ENCODE assay signal across 26 cellular contexts in genomic region chr6:56474531-56474930, GRCh38.
"Had no signal": no experiment of that assay in that cellular context is flagged by ENCODE, and none has a peak within 500 bp of the region (broad histone marks: within the 10 kb centered on the region; RNA-seq: fewer than 3 reads in every experiment).

No MANE protein-coding gene starts in this region.

- H3K27ac ChIP-seq: colonic mucosa, coronary artery, dorsolateral prefrontal cortex, epithelial cell of prostate, esophagus muscularis mucosa, esophagus squamous epithelium, foreskin keratinocyte, gastrocnemius medialis, gastroesophageal sphincter, heart left ventricle, heart right ventricle, hepatocyte had no signal

- DNase-seq: colonic mucosa; cortex of kidney; dermis blood vessel endothelial cell; dorsolateral prefrontal cortex; effector CD4-positive, alpha-beta T cell; effector CD8-positive, alpha-beta T cell; effector memory CD4-positive, alpha-beta T cell; effector memory CD8-positive, alpha-beta T cell; endodermal cell; erythroblast; esophagus squamous epithelium; foreskin fibroblast; foreskin keratinocyte; foreskin melanocyte; gastrocnemius medialis; glutamatergic neuron; head of caudate nucleus; heart left ventricle; heart right ventricle had no signal

- H3K36me3 ChIP-seq: colonic mucosa had no signal

- H3K9me3 ChIP-seq: colonic mucosa, gastrocnemius medialis, gastroesophageal sphincter had no signal

- H2AFZ ChIP-seq: hepatocyte had no signal

- H3K27me3 Mint-ChIP-seq: dendritic cell treated with granulocyte-macrophage colony-stimulating factor and Interleukin-4, amounts not matched to agents 40 ng/mL and 50 ng/mL, for 4 days; effector memory CD8-positive, alpha-beta T cell had no signal

- H3K27ac Mint-ChIP-seq: dendritic cell treated with granulocyte-macrophage colony-stimulating factor and Interleukin-4, amounts not matched to agents 40 ng/mL and 50 ng/mL, for 4 days; effector memory CD8-positive, alpha-beta T cell; endodermal cell had no signal

- ATAC-seq: effector memory CD8-positive, alpha-beta T cell; esophagus mucosa; foreskin keratinocyte; gastrocnemius medialis; gastroesophageal sphincter; heart left ventricle; heart right ventricle had no signal

- H3K4me3 ChIP-seq: colonic mucosa, coronary artery, dorsolateral prefrontal cortex, esophagus muscularis mucosa, esophagus squamous epithelium, gastrocnemius medialis, gastroesophageal sphincter, heart left ventricle, heart right ventricle, hepatocyte had no signal

- H3K4me3 Mint-ChIP-seq: dendritic cell treated with granulocyte-macrophage colony-stimulating factor and Interleukin-4, amounts not matched to agents 40 ng/mL and 50 ng/mL, for 4 days; effector memory CD8-positive, alpha-beta T cell; endodermal cell had no signal

- H3K27me3 ChIP-seq: colonic mucosa, dorsolateral prefrontal cortex, esophagus muscularis mucosa, esophagus squamous epithelium, foreskin keratinocyte, gastrocnemius medialis, gastroesophageal sphincter, heart left ventricle, heart right ventricle, hepatocyte had no signal

- H3K4me1 ChIP-seq: colonic mucosa, foreskin keratinocyte, gastrocnemius medialis had no signal

- H3K4me2 ChIP-seq: hepatocyte had no signal
